In genomic region chr11:119205574-119206511, GRCh38 we compare ENCODE assay signal across 1 cellular context.
TF ChIP-seq lines count a peak whose summit lies in the region.

Gene CBL, plus strand, starts transcription at chr11:119206339. Its CDS starts 79 bp downstream, at chr11:119206418.

TF ChIP-seq in GM12878, 131 proteins besides CTCF, POLR2A, EP300 and RAD21 (continued from another document):
- TF ChIP-seq TBL1XR1 (IDR thresholded peaks at IDR 0.05; ENCODE audit: low read depth, low read length) (0 out of 2 replicates have a peak, but pooled peaks have one; percentile 33), CBFB (IDR thresholded peaks at IDR 0.05; ENCODE audit: low read depth) (no peak), FOXK2 (IDR thresholded peaks at IDR 0.05) (no peak), MXI1 (IDR thresholded peaks at IDR 0.05; ENCODE audit: low read depth, low read length) (0 out of 2 replicates have a peak, but pooled peaks have one; percentile 22), ZNF274 (IDR thresholded peaks at IDR 0.05; ENCODE audit: insufficient read depth, insufficient read length) (no peak), HSF1 (IDR thresholded peaks at IDR 0.05; ENCODE audit: low read depth, low read length) (no peak), ZNF24 (IDR thresholded peaks at IDR 0.05) (no peak), SUZ12 (IDR thresholded peaks at IDR 0.05; ENCODE audit: unreplicated experiment) (no peak), CHD2 (IDR thresholded peaks at IDR 0.05; ENCODE audit: borderline replicate concordance, low read depth, low read length) (peak; percentile 77), ATF7 (IDR thresholded peaks at IDR 0.05; ENCODE audit: low read depth) (no peak), ZNF384 (IDR thresholded peaks at IDR 0.05; ENCODE audit: borderline replicate concordance, low read depth, low read length) (no peak), MEF2B (IDR thresholded peaks at IDR 0.05; ENCODE audit: partially characterized antibody, poor library complexity, severe bottlenecking) (no peak), ZZZ3 (IDR thresholded peaks at IDR 0.05; ENCODE audit: control insufficient read depth, insufficient read length, low read depth) (no peak), IRF4 (IDR thresholded peaks at IDR 0.05; ENCODE audit: low read depth, low read length) (no peak), KLF5 (IDR thresholded peaks at IDR 0.05; ENCODE audit: partially characterized antibody) (peak; percentile 26), ZNF207 (IDR thresholded peaks at IDR 0.05; ENCODE audit: borderline replicate concordance) (no peak), ASH2L (IDR thresholded peaks at IDR 0.05; ENCODE audit: borderline replicate concordance, low read depth) (no peak), GABPA (IDR thresholded peaks at IDR 0.05; ENCODE audit: low read depth) (no peak), TAF1 (IDR thresholded peaks at IDR 0.05; ENCODE audit: borderline replicate concordance, low read depth, low read length) (peak; percentile 6; the same call in 1 of the 2 replicates), BMI1 (IDR thresholded peaks at IDR 0.05; ENCODE audit: borderline replicate concordance) (no peak), ZBED1 (IDR thresholded peaks at IDR 0.05; ENCODE audit: borderline replicate concordance) (no peak), SMAD1 (IDR thresholded peaks at IDR 0.05; ENCODE audit: low read depth, partially characterized antibody) (no peak), ZBTB40 (IDR thresholded peaks at IDR 0.05; ENCODE audit: borderline replicate concordance) (no peak; the same call in 1 of the 2 replicates), NFXL1 (IDR thresholded peaks at IDR 0.05; ENCODE audit: borderline replicate concordance) (no peak), DPF2 (IDR thresholded peaks at IDR 0.05) (peak; percentile 81; the same call in 1 of the 2 replicates), STAT1 (conservative IDR thresholded peaks at IDR 0.05) (no peak), ZNF592 (IDR thresholded peaks at IDR 0.05) (no peak), ZNF622 (IDR thresholded peaks at IDR 0.05) (no peak), FOXM1 (IDR thresholded peaks at IDR 0.05; ENCODE audit: low read depth, low read length) (no peak), SPI1 (IDR thresholded peaks at IDR 0.05; ENCODE audit: borderline replicate concordance, insufficient read depth, low read depth, low read length) (no peak), ZBTB11 (CRISPR knock-in tag; IDR thresholded peaks at IDR 0.05) (no peak), KDM1A (IDR thresholded peaks at IDR 0.05; ENCODE audit: borderline replicate concordance) (no peak), NFIC (IDR thresholded peaks at IDR 0.05; ENCODE audit: low read depth, low read length) (no peak), SIN3A (IDR thresholded peaks at IDR 0.05; ENCODE audit: low read depth, low read length) (no peak; the same call in 1 of the 2 replicates), IKZF1 (conservative IDR thresholded peaks at IDR 0.05) (peak; percentile 75), MLLT1 (IDR thresholded peaks at IDR 0.05) (no peak)
- TF ChIP-seq, protein P1, sequence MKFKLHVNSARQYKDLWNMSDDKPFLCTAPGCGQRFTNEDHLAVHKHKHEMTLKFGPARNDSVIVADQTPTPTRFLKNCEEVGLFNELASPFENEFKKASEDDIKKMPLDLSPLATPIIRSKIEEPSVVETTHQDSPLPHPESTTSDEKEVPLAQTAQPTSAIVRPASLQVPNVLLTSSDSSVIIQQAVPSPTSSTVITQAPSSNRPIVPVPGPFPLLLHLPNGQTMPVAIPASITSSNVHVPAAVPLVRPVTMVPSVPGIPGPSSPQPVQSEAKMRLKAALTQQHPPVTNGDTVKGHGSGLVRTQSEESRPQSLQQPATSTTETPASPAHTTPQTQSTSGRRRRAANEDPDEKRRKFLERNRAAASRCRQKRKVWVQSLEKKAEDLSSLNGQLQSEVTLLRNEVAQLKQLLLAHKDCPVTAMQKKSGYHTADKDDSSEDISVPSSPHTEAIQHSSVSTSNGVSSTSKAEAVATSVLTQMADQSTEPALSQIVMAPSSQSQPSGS (IDR thresholded peaks at IDR 0.05; ENCODE audit: low read length) = no peak
- TF ChIP-seq, protein P2, sequence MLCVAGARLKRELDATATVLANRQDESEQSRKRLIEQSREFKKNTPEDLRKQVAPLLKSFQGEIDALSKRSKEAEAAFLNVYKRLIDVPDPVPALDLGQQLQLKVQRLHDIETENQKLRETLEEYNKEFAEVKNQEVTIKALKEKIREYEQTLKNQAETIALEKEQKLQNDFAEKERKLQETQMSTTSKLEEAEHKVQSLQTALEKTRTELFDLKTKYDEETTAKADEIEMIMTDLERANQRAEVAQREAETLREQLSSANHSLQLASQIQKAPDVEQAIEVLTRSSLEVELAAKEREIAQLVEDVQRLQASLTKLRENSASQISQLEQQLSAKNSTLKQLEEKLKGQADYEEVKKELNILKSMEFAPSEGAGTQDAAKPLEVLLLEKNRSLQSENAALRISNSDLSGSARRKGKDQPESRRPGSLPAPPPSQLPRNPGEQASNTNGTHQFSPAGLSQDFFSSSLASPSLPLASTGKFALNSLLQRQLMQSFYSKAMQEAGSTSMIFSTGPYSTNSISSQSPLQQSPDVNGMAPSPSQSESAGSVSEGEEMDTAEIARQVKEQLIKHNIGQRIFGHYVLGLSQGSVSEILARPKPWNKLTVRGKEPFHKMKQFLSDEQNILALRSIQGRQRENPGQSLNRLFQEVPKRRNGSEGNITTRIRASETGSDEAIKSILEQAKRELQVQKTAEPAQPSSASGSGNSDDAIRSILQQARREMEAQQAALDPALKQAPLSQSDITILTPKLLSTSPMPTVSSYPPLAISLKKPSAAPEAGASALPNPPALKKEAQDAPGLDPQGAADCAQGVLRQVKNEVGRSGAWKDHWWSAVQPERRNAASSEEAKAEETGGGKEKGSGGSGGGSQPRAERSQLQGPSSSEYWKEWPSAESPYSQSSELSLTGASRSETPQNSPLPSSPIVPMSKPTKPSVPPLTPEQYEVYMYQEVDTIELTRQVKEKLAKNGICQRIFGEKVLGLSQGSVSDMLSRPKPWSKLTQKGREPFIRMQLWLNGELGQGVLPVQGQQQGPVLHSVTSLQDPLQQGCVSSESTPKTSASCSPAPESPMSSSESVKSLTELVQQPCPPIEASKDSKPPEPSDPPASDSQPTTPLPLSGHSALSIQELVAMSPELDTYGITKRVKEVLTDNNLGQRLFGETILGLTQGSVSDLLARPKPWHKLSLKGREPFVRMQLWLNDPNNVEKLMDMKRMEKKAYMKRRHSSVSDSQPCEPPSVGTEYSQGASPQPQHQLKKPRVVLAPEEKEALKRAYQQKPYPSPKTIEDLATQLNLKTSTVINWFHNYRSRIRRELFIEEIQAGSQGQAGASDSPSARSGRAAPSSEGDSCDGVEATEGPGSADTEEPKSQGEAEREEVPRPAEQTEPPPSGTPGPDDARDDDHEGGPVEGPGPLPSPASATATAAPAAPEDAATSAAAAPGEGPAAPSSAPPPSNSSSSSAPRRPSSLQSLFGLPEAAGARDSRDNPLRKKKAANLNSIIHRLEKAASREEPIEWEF (IDR thresholded peaks at IDR 0.05; ENCODE audit: insufficient replicate concordance, low read depth, low read length) = no peak
